ENCODE assay signal across 9 cellular contexts in genomic region chr9:131654857-131655577, GRCh38.
DNase-seq lines count a peak whose midpoint lies in the region; ATAC-seq and TF ChIP-seq lines count a peak whose summit lies in the region.
"Had no signal": no experiment of that assay in that cellular context is flagged by ENCODE, and none has a peak within 500 bp of the region (broad histone marks: within the 10 kb centered on the region; RNA-seq: fewer than 3 reads in every experiment).

No MANE protein-coding gene starts in this region.

- DNase-seq in activated naive CD4-positive, alpha-beta T cell (lab: John Stamatoyannopoulos, UW): no peak
- DNase-seq in SW480 (ENCODE audit: low spot score) (peak; percentile 42), right lobe of liver (peak in 2 of 3 donors; percentile 89 to 92), tibial nerve (ENCODE audit: low spot score in 2 of 2) (no peak), NCI-H446 (lab: John Stamatoyannopoulos, UW) (no peak), endothelial cell (ENCODE audit: low spot score) (no peak)
- DNase-seq: stimulated activated CD4-positive, alpha-beta T cell treated with anti-CD3 and anti-CD28 coated beads, Interleukin-1b, Interleukin-23, amount 100 ng/mL, for 48 hours had no signal

- intact Hi-C loops in right lobe of liver (cut with DNase I): loop anchor here in 1 of 2 donors (10.0 kb wide), 1 partner anchor 80 kb away; no protein-coding TSS in a partner anchor

- peaks cover 7% of the 10 kb centered on the region for H3K36me3 Mint-ChIP-seq in activated naive CD4-positive, alpha-beta T cell treated with anti-CD3 and anti-CD28 coated beads, Interleukin-2, amount 50 U/mL, for 24 hours
- peaks cover 13% of the 10 kb centered on the region for H3K36me3 Mint-ChIP-seq in endothelial cell (ENCODE audit: low read depth, unreplicated experiment)

- H3K4me1 ChIP-seq in right lobe of liver: peaks cover 0 to 48% (median 17%) of the 10 kb centered on the region in 4 donors
- peaks cover 0 to 74% (median 30%) of the 10 kb centered on the region in 4 donors for H3K4me1 ChIP-seq in tibial nerve

- no peak for TF ChIP-seq CTCF in right lobe of liver (IDR thresholded peaks at IDR 0.05)
- TF ChIP-seq CTCF in tibial nerve (IDR thresholded peaks at IDR 0.05): no peak
- TF ChIP-seq CTCF in endothelial cell (IDR thresholded peaks at IDR 0.05; ENCODE audit: unreplicated experiment): no peak

- no peak overlapping the region for H3K4me3 ChIP-seq in right lobe of liver
- no peak overlapping the region for H3K4me3 ChIP-seq in tibial nerve

- ATAC-seq in right lobe of liver (peak; percentile 76 to 90 (median 82)), GM18907 (IDR thresholded peaks at IDR 0.05; ENCODE audit: unreplicated experiment) (no peak)

- H3K4me3 Mint-ChIP-seq in activated naive CD4-positive, alpha-beta T cell treated with anti-CD3 and anti-CD28 coated beads, Interleukin-2, amount 50 U/mL, for 24 hours: no peak overlapping the region
- no peak overlapping the region for H3K4me3 Mint-ChIP-seq in endothelial cell (ENCODE audit: unreplicated experiment)

- no peaks in the 10 kb centered on the region for H3K36me3 ChIP-seq in right lobe of liver
- H3K36me3 ChIP-seq in tibial nerve: peaks cover 0 to 5% (median 2%) of the 10 kb centered on the region in 3 donors

- H3K27ac ChIP-seq in right lobe of liver (peak overlapping the region; percentile 79 to 98 (median 96)), tibial nerve (peak overlapping the region in 3 of 4 donors; percentile 43 to 71 (median 53))

- no peaks in the 10 kb centered on the region for H3K9me3 Mint-ChIP-seq in activated naive CD4-positive, alpha-beta T cell treated with anti-CD3 and anti-CD28 coated beads, Interleukin-2, amount 50 U/mL, for 24 hours
- H3K9me3 Mint-ChIP-seq in endothelial cell (ENCODE audit: unreplicated experiment): no peaks in the 10 kb centered on the region

- H3K4me1 Mint-ChIP-seq in activated naive CD4-positive, alpha-beta T cell treated with anti-CD3 and anti-CD28 coated beads, Interleukin-2, amount 50 U/mL, for 24 hours: peaks cover 80% of the 10 kb centered on the region
- H3K4me1 Mint-ChIP-seq in endothelial cell (ENCODE audit: unreplicated experiment): peaks cover 46% of the 10 kb centered on the region

- no peak for TF ChIP-seq POLR2A in right lobe of liver (IDR thresholded peaks at IDR 0.05)
- no peak for TF ChIP-seq POLR2A in tibial nerve (IDR thresholded peaks at IDR 0.05)

- H3K9me3 ChIP-seq in right lobe of liver (no peaks in the 10 kb centered on the region), tibial nerve (no peaks in the 10 kb centered on the region)

- no peaks in the 10 kb centered on the region for H3K27me3 Mint-ChIP-seq in activated naive CD4-positive, alpha-beta T cell treated with anti-CD3 and anti-CD28 coated beads, Interleukin-2, amount 50 U/mL, for 24 hours
- H3K27me3 Mint-ChIP-seq in endothelial cell (ENCODE audit: unreplicated experiment): peaks cover 3% of the 10 kb centered on the region

- H3K27me3 ChIP-seq in right lobe of liver (no peaks in the 10 kb centered on the region), tibial nerve (no peaks in the 10 kb centered on the region)

- peak overlapping the region; percentile 76 for H3K27ac Mint-ChIP-seq in activated naive CD4-positive, alpha-beta T cell treated with anti-CD3 and anti-CD28 coated beads, Interleukin-2, amount 50 U/mL, for 24 hours
- no peak overlapping the region for H3K27ac Mint-ChIP-seq in endothelial cell (ENCODE audit: unreplicated experiment)

- WGBS in right lobe of liver (ENCODE audit: insufficient coverage, low coverage, low lambda C conversion rate, missing lambda C conversion rate): 31% methylated on average over 5 of the region's 7 CpGs
- 76 to 86% methylated on average over 7 of the region's 7 CpGs for WGBS in tibial nerve, 2 donors

- no peak for TF ChIP-seq EP300 in tibial nerve (IDR thresholded peaks at IDR 0.05)

Comparison
In these comparisons a context has a peak if more than half of its experiments do, and no peak if none do; other contexts are left out.
1. DNase-seq: peak in SW480 (single experiment) and right lobe of liver (2 of 3); none in activated naive CD4-positive, alpha-beta T cell (0 of 4), tibial nerve (0 of 2), NCI-H446 (0 of 2) and endothelial cell (single experiment).